8 cellular contexts compared by ENCODE assay signal in genomic region chr15:57537072-57537471, GRCh38. TPM values are rescaled to one million over a fixed set of nuclear protein-coding genes. Genes with fewer than 3 reads are reported as not detected.
DNase-seq lines count a peak whose midpoint lies in the region; ATAC-seq and TF ChIP-seq lines count a peak whose summit lies in the region.

No MANE protein-coding gene starts in this region.

- intact Hi-C loops in posterior vena cava (cut with DNase I): no loop called here

- 0 out of 2 replicates have a peak, but pooled peaks cover 3% of the 10 kb centered on the region for H4K20me1 ChIP-seq in DND-41 (ENCODE audit: insufficient read depth, low read length)

- H3K4me1 ChIP-seq in DND-41 (ENCODE audit: insufficient read depth, low read length): no peaks in the 10 kb centered on the region

- no peak overlapping the region for H3K9ac ChIP-seq in DND-41 (ENCODE audit: low read depth, low read length)

- DNase-seq in DND-41: peak; percentile 29
- DNase-seq in NCI-H2171 treated with DMSO at 0.1 percent for 48 hours (lab: John Stamatoyannopoulos, UW): peak; percentile 71
- DNase-seq in dermis blood vessel endothelial cell: peak; percentile 61
- peak; percentile 85 for DNase-seq in posterior vena cava (ENCODE audit: low spot score)
- no peak for DNase-seq in stimulated activated CD8-positive, alpha-beta memory T cell treated with anti-CD3 and anti-CD28 coated beads, Interleukin-4, amount 100 ng/mL, for 48 hours
- DNase-seq in WERI-Rb-1: no peak
- DNase-seq in T-helper 9 cell: no peak

- peak; percentile 50; the same call in 1 of the 3 replicates for ATAC-seq in DND-41 (ENCODE audit: insufficient read depth, low read depth)
- ATAC-seq in HG03354 (IDR thresholded peaks at IDR 0.05; ENCODE audit: poor library complexity, severe bottlenecking, unreplicated experiment): no peak

- H3K27me3 ChIP-seq in DND-41 (ENCODE audit: insufficient read depth, low read length, poor library complexity) (peaks cover 14% of the 10 kb centered on the region), WERI-Rb-1 (ENCODE audit: insufficient read depth, low read depth, severe bottlenecking) (no peaks in the 10 kb centered on the region)

- H3K36me3 ChIP-seq in DND-41 (ENCODE audit: insufficient read depth, low read length) (no peaks in the 10 kb centered on the region), WERI-Rb-1 (no peaks in the 10 kb centered on the region; the same call in 1 of the 2 replicates)

- no peak overlapping the region for H3K4me2 ChIP-seq in DND-41 (ENCODE audit: insufficient read depth, low read length)

- H3K79me2 ChIP-seq in DND-41 (ENCODE audit: insufficient read depth, low read length): no peaks in the 10 kb centered on the region

- H3K27ac ChIP-seq in DND-41 (ENCODE audit: low read length) (no peak overlapping the region), WERI-Rb-1 (no peak overlapping the region)

- no peaks in the 10 kb centered on the region for H3K9me3 ChIP-seq in DND-41 (ENCODE audit: insufficient read depth, low read length, severe bottlenecking)
- H3K9me3 ChIP-seq in WERI-Rb-1 (ENCODE audit: severe bottlenecking): no peaks in the 10 kb centered on the region

- no peak for TF ChIP-seq CTCF in DND-41 (IDR thresholded peaks at IDR 0.05; ENCODE audit: borderline replicate concordance, extremely low read depth, low read length, poor library complexity, severe bottlenecking)
- TF ChIP-seq CTCF in WERI-Rb-1 (IDR thresholded peaks at IDR 0.05; ENCODE audit: low read depth, low read length): no peak

- H3K4me3 ChIP-seq in DND-41 (ENCODE audit: low read depth in 1 of 2, low read length in 2 of 2) (no peak overlapping the region), WERI-Rb-1 (ENCODE audit: low read depth, low read length) (no peak overlapping the region)

- no peak overlapping the region for H2AFZ ChIP-seq in DND-41 (ENCODE audit: low read depth, low read length)

RNA-seq across cellular contexts. Expression of gene MYZAP, which starts 54.6 kb away (rescaled TPM):
- total RNA-seq in dermis blood vessel endothelial cell (82.5 and 94.7 TPM in 2 replicates), posterior vena cava (1 to 10 TPM; 6.2 to 8.4 TPM)

Comparison
In these comparisons a context has a peak if more than half of its experiments do, and no peak if none do; other contexts are left out.
1. DNase-seq: peak in DND-41 (single experiment), NCI-H2171 treated with DMSO at 0.1 percent for 48 hours (single experiment), dermis blood vessel endothelial cell (single experiment) and posterior vena cava (single experiment); none in stimulated activated CD8-positive, alpha-beta memory T cell treated with anti-CD3 and anti-CD28 coated beads, Interleukin-4, amount 100 ng/mL, for 48 hours (single experiment), WERI-Rb-1 (single experiment) and T-helper 9 cell (single experiment).